Comparison of ENCODE assay signal across 2 cellular contexts in the genomic region with DNA sequence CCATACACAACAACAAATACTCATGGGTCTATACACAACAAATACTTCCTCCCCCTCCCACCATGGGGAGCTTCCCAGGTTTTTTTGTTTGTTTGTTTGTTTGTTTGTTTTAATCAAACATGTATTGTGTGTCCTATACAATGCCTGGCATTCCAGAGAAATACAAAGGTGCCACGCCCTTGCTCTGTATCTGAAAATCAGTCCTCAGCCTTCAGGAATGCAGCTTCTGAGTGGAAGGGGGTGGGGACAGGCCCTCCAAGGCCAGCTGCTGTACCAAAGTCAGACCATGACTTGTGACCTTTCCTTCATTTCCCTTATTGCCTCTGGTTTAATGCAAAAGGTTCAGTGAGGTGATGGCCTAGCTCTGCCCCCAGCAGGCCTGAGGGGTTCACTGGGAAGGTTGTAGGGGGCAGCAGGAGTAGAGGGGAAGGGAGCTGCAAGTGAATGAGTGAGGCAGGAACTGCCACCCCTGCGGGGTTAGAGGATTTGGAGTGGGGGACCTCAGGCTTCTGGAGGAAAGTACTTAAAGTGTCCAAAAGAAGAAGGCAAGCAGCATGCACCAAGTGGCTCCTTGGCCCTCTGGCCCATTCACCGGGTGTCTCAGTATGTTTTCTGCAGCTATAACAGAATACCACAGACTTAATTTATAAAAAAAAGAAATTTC.
TF ChIP-seq lines count a peak whose summit lies in the region.

No MANE protein-coding gene starts in this region.

TF ChIP-seq in GM23338, 12 proteins besides CTCF, POLR2A, EP300 and RAD21 (continued from another document):
- TF ChIP-seq, protein P1, sequence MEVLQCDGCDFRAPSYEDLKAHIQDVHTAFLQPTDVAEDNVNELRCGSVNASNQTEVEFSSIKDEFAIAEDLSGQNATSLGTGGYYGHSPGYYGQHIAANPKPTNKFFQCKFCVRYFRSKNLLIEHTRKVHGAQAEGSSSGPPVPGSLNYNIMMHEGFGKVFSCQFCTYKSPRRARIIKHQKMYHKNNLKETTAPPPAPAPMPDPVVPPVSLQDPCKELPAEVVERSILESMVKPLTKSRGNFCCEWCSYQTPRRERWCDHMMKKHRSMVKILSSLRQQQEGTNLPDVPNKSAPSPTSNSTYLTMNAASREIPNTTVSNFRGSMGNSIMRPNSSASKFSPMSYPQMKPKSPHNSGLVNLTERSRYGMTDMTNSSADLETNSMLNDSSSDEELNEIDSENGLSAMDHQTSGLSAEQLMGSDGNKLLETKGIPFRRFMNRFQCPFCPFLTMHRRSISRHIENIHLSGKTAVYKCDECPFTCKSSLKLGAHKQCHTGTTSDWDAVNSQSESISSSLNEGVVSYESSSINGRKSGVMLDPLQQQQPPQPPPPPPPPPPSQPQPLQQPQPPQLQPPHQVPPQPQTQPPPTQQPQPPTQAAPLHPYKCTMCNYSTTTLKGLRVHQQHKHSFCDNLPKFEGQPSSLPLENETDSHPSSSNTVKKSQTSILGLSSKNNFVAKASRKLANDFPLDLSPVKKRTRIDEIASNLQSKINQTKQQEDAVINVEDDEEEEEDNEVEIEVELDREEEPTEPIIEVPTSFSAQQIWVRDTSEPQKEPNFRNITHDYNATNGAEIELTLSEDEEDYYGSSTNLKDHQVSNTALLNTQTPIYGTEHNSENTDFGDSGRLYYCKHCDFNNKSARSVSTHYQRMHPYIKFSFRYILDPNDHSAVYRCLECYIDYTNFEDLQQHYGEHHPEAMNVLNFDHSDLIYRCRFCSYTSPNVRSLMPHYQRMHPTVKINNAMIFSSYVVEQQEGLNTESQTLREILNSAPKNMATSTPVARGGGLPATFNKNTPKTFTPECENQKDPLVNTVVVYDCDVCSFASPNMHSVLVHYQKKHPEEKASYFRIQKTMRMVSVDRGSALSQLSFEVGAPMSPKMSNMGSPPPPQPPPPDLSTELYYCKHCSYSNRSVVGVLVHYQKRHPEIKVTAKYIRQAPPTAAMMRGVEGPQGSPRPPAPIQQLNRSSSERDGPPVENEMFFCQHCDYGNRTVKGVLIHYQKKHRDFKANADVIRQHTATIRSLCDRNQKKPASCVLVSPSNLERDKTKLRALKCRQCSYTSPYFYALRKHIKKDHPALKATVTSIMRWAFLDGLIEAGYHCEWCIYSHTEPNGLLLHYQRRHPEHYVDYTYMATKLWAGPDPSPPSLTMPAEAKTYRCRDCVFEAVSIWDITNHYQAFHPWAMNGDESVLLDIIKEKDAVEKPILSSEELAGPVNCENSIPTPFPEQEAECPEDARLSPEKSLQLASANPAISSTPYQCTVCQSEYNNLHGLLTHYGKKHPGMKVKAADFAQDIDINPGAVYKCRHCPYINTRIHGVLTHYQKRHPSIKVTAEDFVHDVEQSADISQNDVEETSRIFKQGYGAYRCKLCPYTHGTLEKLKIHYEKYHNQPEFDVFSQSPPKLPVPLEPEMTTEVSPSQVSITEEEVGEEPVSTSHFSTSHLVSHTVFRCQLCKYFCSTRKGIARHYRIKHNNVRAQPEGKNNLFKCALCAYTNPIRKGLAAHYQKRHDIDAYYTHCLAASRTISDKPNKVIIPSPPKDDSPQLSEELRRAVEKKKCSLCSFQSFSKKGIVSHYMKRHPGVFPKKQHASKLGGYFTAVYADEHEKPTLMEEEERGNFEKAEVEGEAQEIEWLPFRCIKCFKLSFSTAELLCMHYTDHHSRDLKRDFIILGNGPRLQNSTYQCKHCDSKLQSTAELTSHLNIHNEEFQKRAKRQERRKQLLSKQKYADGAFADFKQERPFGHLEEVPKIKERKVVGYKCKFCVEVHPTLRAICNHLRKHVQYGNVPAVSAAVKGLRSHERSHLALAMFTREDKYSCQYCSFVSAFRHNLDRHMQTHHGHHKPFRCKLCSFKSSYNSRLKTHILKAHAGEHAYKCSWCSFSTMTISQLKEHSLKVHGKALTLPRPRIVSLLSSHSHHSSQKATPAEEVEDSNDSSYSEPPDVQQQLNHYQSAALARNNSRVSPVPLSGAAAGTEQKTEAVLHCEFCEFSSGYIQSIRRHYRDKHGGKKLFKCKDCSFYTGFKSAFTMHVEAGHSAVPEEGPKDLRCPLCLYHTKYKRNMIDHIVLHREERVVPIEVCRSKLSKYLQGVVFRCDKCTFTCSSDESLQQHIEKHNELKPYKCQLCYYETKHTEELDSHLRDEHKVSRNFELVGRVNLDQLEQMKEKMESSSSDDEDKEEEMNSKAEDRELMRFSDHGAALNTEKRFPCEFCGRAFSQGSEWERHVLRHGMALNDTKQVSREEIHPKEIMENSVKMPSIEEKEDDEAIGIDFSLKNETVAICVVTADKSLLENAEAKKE (CRISPR knock-in tag; IDR thresholded peaks at IDR 0.05) = no peak
- TF ChIP-seq ETS1 (IDR thresholded peaks at IDR 0.05) (no peak), POLR2AphosphoS5 (IDR thresholded peaks at IDR 0.05; ENCODE audit: low read depth) (no peak), EZH2phosphoT487 (IDR thresholded peaks at IDR 0.05; ENCODE audit: unreplicated experiment) (no peak), EZH2 (IDR thresholded peaks at IDR 0.05; ENCODE audit: low read depth, unreplicated experiment) (no peak), ZNF114 (CRISPR knock-in tag; IDR thresholded peaks at IDR 0.05) (no peak)

TF ChIP-seq in WTC11, 78 proteins besides CTCF, POLR2A, EP300 and RAD21 (continued from another document):
- TF ChIP-seq ERG (CRISPR knock-in tag; IDR thresholded peaks at IDR 0.05) (no peak), NR1H2 (CRISPR knock-in tag; IDR thresholded peaks at IDR 0.05) (no peak), ZNF416 (CRISPR knock-in tag; IDR thresholded peaks at IDR 0.05) (no peak), FOXP1 (CRISPR knock-in tag; IDR thresholded peaks at IDR 0.05; ENCODE audit: borderline replicate concordance) (no peak), NR2C2 (CRISPR knock-in tag; IDR thresholded peaks at IDR 0.05) (no peak), FOXK1 (CRISPR knock-in tag; IDR thresholded peaks at IDR 0.05) (no peak), CREB1 (CRISPR knock-in tag; IDR thresholded peaks at IDR 0.05) (no peak), NFATC4 (CRISPR knock-in tag; IDR thresholded peaks at IDR 0.05) (no peak), TEAD4 (CRISPR knock-in tag; IDR thresholded peaks at IDR 0.05) (no peak), ZNF512 (CRISPR knock-in tag; IDR thresholded peaks at IDR 0.05; ENCODE audit: borderline replicate concordance) (no peak), ESRRA (CRISPR knock-in tag; IDR thresholded peaks at IDR 0.05; ENCODE audit: borderline replicate concordance) (no peak), JAZF1 (CRISPR knock-in tag; IDR thresholded peaks at IDR 0.05) (no peak)
- TF ChIP-seq, protein P2, sequence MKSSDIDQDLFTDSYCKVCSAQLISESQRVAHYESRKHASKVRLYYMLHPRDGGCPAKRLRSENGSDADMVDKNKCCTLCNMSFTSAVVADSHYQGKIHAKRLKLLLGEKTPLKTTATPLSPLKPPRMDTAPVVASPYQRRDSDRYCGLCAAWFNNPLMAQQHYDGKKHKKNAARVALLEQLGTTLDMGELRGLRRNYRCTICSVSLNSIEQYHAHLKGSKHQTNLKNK (CRISPR knock-in tag; IDR thresholded peaks at IDR 0.05) = no peak
- TF ChIP-seq, protein P3, sequence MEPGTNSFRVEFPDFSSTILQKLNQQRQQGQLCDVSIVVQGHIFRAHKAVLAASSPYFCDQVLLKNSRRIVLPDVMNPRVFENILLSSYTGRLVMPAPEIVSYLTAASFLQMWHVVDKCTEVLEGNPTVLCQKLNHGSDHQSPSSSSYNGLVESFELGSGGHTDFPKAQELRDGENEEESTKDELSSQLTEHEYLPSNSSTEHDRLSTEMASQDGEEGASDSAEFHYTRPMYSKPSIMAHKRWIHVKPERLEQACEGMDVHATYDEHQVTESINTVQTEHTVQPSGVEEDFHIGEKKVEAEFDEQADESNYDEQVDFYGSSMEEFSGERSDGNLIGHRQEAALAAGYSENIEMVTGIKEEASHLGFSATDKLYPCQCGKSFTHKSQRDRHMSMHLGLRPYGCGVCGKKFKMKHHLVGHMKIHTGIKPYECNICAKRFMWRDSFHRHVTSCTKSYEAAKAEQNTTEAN (CRISPR knock-in tag; IDR thresholded peaks at IDR 0.05) = no peak
- TF ChIP-seq, protein P4, sequence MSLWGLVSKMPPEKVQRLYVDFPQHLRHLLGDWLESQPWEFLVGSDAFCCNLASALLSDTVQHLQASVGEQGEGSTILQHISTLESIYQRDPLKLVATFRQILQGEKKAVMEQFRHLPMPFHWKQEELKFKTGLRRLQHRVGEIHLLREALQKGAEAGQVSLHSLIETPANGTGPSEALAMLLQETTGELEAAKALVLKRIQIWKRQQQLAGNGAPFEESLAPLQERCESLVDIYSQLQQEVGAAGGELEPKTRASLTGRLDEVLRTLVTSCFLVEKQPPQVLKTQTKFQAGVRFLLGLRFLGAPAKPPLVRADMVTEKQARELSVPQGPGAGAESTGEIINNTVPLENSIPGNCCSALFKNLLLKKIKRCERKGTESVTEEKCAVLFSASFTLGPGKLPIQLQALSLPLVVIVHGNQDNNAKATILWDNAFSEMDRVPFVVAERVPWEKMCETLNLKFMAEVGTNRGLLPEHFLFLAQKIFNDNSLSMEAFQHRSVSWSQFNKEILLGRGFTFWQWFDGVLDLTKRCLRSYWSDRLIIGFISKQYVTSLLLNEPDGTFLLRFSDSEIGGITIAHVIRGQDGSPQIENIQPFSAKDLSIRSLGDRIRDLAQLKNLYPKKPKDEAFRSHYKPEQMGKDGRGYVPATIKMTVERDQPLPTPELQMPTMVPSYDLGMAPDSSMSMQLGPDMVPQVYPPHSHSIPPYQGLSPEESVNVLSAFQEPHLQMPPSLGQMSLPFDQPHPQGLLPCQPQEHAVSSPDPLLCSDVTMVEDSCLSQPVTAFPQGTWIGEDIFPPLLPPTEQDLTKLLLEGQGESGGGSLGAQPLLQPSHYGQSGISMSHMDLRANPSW (CRISPR knock-in tag; conservative IDR thresholded peaks at IDR 0.05; ENCODE audit: low read depth) = no peak
